Comparison of ENCODE assay signal across 11 cellular contexts in the genomic region with DNA sequence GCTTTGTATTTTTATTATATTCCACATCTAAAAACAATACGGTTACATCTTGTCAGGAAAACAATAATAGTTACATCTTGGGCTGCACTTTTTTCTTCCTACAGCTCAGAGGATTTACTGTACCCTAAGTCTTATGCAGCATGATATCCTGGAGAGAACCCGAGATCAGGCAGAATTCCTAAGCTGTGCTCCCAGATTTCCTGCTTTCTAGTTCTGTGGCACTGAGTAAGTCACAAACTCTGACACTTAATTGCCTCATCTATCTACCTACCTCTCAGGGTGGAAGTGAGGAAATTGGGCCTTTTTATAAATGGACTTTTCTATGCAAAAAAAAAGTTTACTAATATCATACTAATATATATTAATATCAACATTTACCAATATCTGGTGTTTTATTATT.
DNase-seq lines count a peak whose midpoint lies in the region; ATAC-seq and TF ChIP-seq lines count a peak whose summit lies in the region.
"Had no signal": no experiment of that assay in that cellular context is flagged by ENCODE, and none has a peak within 500 bp of the region (broad histone marks: within the 10 kb centered on the region; RNA-seq: fewer than 3 reads in every experiment).

No MANE protein-coding gene starts in this region.

- POLR2A ChIA-PET in PC-3 (lab: Charles Lee; ENCODE audit: unreplicated experiment): interaction anchor here (1.7 kb wide), 1 partner anchor 66 kb away, joined by 9 read pairs; no protein-coding TSS in a partner anchor

- H3K36me3 ChIP-seq in PC-3 (ENCODE audit: low read depth, low read length): peaks cover 3% of the 10 kb centered on the region
- H3K36me3 ChIP-seq: tibial nerve had no signal

- H3K4me1 ChIP-seq in PC-3 (ENCODE audit: insufficient read depth, low read length): peaks cover 49% of the 10 kb centered on the region

- H3F3A ChIP-seq in PC-3 (ENCODE audit: low read length, unreplicated experiment): peaks cover 10% of the 10 kb centered on the region

- no peaks in the 10 kb centered on the region for H3K9me3 ChIP-seq in PC-3 (ENCODE audit: low read length)
- H3K9me3 ChIP-seq: tibial nerve had no signal

- H3K27ac ChIP-seq in PC-3 (ENCODE audit: low read length): peak overlapping the region; percentile 97

- peak overlapping the region; percentile 79 for H3K9ac ChIP-seq in PC-3 (ENCODE audit: low read length)

- CTCF ChIA-PET in PC-3 (lab: Charles Lee): no interaction called here

- peaks cover 40% of the 10 kb centered on the region for H3K4me1 Mint-ChIP-seq in T-helper 1 cell treated with Interleukin-12 subunit alpha and Interleukin-12 subunit beta and Interleukin-4 antibody, amounts not matched to agents 30 μg/mL and 1 μg/mL, for 36 hours (ENCODE audit: low read depth)
- H3K4me1 Mint-ChIP-seq in chondrocyte (ENCODE audit: low read depth) (peaks cover 47% of the 10 kb centered on the region), nephron (peaks cover 49% of the 10 kb centered on the region)

- no TSS peak for BruUV-seq in PC-3 (replicated peaks; lab: Mats Ljungman, UMichigan)

- H3K4me3 Mint-ChIP-seq in T-helper 1 cell treated with Interleukin-12 subunit alpha and Interleukin-12 subunit beta and Interleukin-4 antibody, amounts not matched to agents 30 μg/mL and 1 μg/mL, for 36 hours: peak overlapping the region; percentile 96
- H3K4me3 Mint-ChIP-seq in chondrocyte (ENCODE audit: unreplicated experiment) (no peak overlapping the region), nephron (peak overlapping the region in 1 of 3 experiments; percentile 26)

- H3K9me3 Mint-ChIP-seq in T-helper 1 cell treated with Interleukin-12 subunit alpha and Interleukin-12 subunit beta and Interleukin-4 antibody, amounts not matched to agents 30 μg/mL and 1 μg/mL, for 36 hours: no peaks in the 10 kb centered on the region
- peaks cover 3% of the 10 kb centered on the region for H3K9me3 Mint-ChIP-seq in chondrocyte (ENCODE audit: low read depth)
- no peaks in the 10 kb centered on the region for H3K9me3 Mint-ChIP-seq in nephron

- no peak overlapping the region for H2AFZ ChIP-seq in PC-3 (ENCODE audit: low read length)

- H3K36me3 Mint-ChIP-seq in T-helper 1 cell treated with Interleukin-12 subunit alpha and Interleukin-12 subunit beta and Interleukin-4 antibody, amounts not matched to agents 30 μg/mL and 1 μg/mL, for 36 hours (ENCODE audit: low read depth): no peaks in the 10 kb centered on the region
- H3K36me3 Mint-ChIP-seq in chondrocyte (ENCODE audit: low read depth): no peaks in the 10 kb centered on the region
- peaks cover 1% of the 10 kb centered on the region for H3K36me3 Mint-ChIP-seq in nephron (ENCODE audit: low read depth)

- DNase-seq in T-helper 1 cell (no peak), PC-3 (no peak), chondrocyte (ENCODE audit: low spot score) (no peak), NCI-H1092 treated with DMSO at 0.1 percent for 48 hours (lab: John Stamatoyannopoulos, UW) (no peak), activated gamma-delta T cell (lab: John Stamatoyannopoulos, UW) (no peak)
- DNase-seq: NCI-H2081 treated with DMSO at 0.1 percent for 48 hours had no signal

- H4K20me1 ChIP-seq in PC-3 (ENCODE audit: low read length): no peaks in the 10 kb centered on the region

- peak overlapping the region; percentile 84 for H3K4me2 ChIP-seq in PC-3 (ENCODE audit: low read length)

- H3K27ac Mint-ChIP-seq in T-helper 1 cell treated with Interleukin-12 subunit alpha and Interleukin-12 subunit beta and Interleukin-4 antibody, amounts not matched to agents 30 μg/mL and 1 μg/mL, for 36 hours: peak overlapping the region; percentile 98
- H3K27ac Mint-ChIP-seq in chondrocyte (ENCODE audit: unreplicated experiment) (peak overlapping the region; percentile 100), nephron (peak overlapping the region; percentile 95 to 97 (median 96))

- ATAC-seq in PC-3: peak; percentile 12
- no peak for ATAC-seq in HG03565 (IDR thresholded peaks at IDR 0.05; ENCODE audit: unreplicated experiment)
- ATAC-seq: sciatic nerve had no signal

- intact Hi-C loops in PC-3 (cut with micrococcal nuclease): loop anchor here (2.0 to 10.0 kb wide), 3 partner anchors 123 to 263 kb away; no protein-coding TSS in a partner anchor

- no peaks in the 10 kb centered on the region for H3K27me3 ChIP-seq in PC-3 (ENCODE audit: low read length)
- H3K27me3 ChIP-seq: tibial nerve had no signal

- H3K9me2 ChIP-seq in PC-3 (replicated peaks; ENCODE audit: low read length): no peaks in the 10 kb centered on the region

- H3K27me3 Mint-ChIP-seq in T-helper 1 cell treated with Interleukin-12 subunit alpha and Interleukin-12 subunit beta and Interleukin-4 antibody, amounts not matched to agents 30 μg/mL and 1 μg/mL, for 36 hours (ENCODE audit: low read depth): no peaks in the 10 kb centered on the region
- H3K27me3 Mint-ChIP-seq in chondrocyte (ENCODE audit: low read depth) (no peaks in the 10 kb centered on the region), nephron (ENCODE audit: low read depth) (no peaks in the 10 kb centered on the region)

- no peak for TF ChIP-seq CTCF in PC-3 (conservative IDR thresholded peaks at IDR 0.05; ENCODE audit: low read depth, low read length)
- TF ChIP-seq CTCF in chondrocyte (IDR thresholded peaks at IDR 0.05): no peak
- no peak for TF ChIP-seq CTCF in nephron (IDR thresholded peaks at IDR 0.05; ENCODE audit: unreplicated experiment in 3 of 3)

- peaks cover 12% of the 10 kb centered on the region for H3K79me2 ChIP-seq in PC-3 (ENCODE audit: low read length)

- H3K4me3 ChIP-seq in PC-3 (ENCODE audit: low read length): peak overlapping the region; percentile 23; the same call in 1 of the 2 replicates
- H3K4me3 ChIP-seq: tibial nerve had no signal
